15 cellular contexts compared by ENCODE assay signal in genomic region chr2:236658974-236659757, GRCh38.
"Had no signal": no experiment of that assay in that cellular context is flagged by ENCODE, and none has a peak within 500 bp of the region (broad histone marks: within the 10 kb centered on the region; RNA-seq: fewer than 3 reads in every experiment).

No MANE protein-coding gene starts in this region.

- H3K4me3 ChIP-seq: gastroesophageal sphincter, prostate gland, upper lobe of left lung had no signal

- H3K27me3 ChIP-seq: upper lobe of left lung had no signal

- H3K27ac ChIP-seq: prostate gland, upper lobe of left lung had no signal

- DNase-seq: activated CD4-positive, alpha-beta memory T cell treated with anti-CD3 and anti-CD28 coated beads for 36 hours; activated CD4-positive, CD25-positive, alpha-beta regulatory T cell treated with anti-CD3 and anti-CD28 coated beads, Interleukin-2, amount 50 U/mL, for 72 hours; activated naive CD4-positive, alpha-beta T cell treated with anti-CD3 and anti-CD28 coated beads for 36 hours; effector CD8-positive, alpha-beta T cell; naive thymus-derived CD8-positive, alpha-beta T cell; stimulated activated CD4-positive, alpha-beta T cell treated with anti-CD3 and anti-CD28 coated beads, Interleukin-2, amount 100 ng/mL, for 24 hours; stimulated activated naive CD4-positive, alpha-beta T cell; substantia nigra; SW 1271; upper lobe of left lung had no signal

- ATAC-seq: activated T-helper 17 cell treated with anti-CD3 and anti-CD28 coated beads, Interleukin-2, amount 50 U/mL, for 72 hours; naive thymus-derived CD8-positive, alpha-beta T cell; sciatic nerve had no signal

- H3K36me3 ChIP-seq: gastroesophageal sphincter, prostate gland, upper lobe of left lung had no signal

- H3K4me1 ChIP-seq: prostate gland, upper lobe of left lung had no signal

- FAIRE-seq: colon had no signal

- H3K9me3 ChIP-seq: gastroesophageal sphincter, prostate gland, upper lobe of left lung had no signal
